Comparison of ENCODE assay signal across 9 cellular contexts in the genomic region with DNA sequence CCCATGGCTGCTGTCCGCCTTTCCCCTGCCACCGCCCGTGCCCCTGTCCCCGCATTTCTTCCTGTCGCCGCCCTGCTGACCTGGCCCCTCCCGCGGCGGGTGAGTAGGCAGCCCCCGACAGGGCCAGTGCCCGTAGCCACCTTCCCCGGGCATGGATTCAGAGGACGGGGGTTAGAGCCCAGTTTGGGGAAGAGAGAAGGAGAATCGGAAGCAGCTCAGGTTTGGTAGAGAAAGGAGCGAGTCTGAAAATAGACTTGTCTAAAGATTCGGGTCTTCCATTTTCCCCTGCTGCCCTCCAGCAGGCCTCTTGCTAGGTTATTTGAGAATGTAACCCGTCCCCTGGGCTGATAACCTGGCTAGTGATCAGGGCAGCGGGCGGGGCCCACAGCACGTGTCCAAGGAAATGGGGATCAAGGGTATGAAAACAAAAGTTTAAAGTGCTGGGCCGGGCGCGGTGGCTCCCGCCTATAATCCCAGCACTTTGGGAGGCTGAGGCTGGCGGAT. TPM values are rescaled to one million over a fixed set of nuclear protein-coding genes. Genes with fewer than 3 reads are reported as not detected.
DNase-seq lines count a peak whose midpoint lies in the region; ATAC-seq and TF ChIP-seq lines count a peak whose summit lies in the region.
"Had no signal": no experiment of that assay in that cellular context is flagged by ENCODE, and none has a peak within 500 bp of the region (broad histone marks: within the 10 kb centered on the region; RNA-seq: fewer than 3 reads in every experiment).

No MANE protein-coding gene starts in this region.

- no peaks in the 10 kb centered on the region for H3K36me3 ChIP-seq in trophoblast cell (ENCODE audit: control insufficient read depth in 1 of 2, insufficient read depth in 2 of 2, low read length in 2 of 2)
- H3K36me3 ChIP-seq in ovary: no peaks in the 10 kb centered on the region
- H3K36me3 ChIP-seq: SJSA1 had no signal

- DNase-seq in DMS 273 (lab: John Stamatoyannopoulos, UW; ENCODE audit: unreplicated experiment) (peak; percentile 69), DMS 273 treated with DMSO at 0.1 percent for 48 hours (lab: John Stamatoyannopoulos, UW) (no peak), MV-4-11 (lab: John Stamatoyannopoulos, UW) (peak; percentile 1), dorsolateral prefrontal cortex (peak in 1 of 10 donors; percentile 34), trophoblast cell (peak; percentile 33 to 58), germinal center (ENCODE audit: low spot score) (no peak), ovary (no peak)

- H3K4me2 ChIP-seq in trophoblast cell (ENCODE audit: low read length): peak overlapping the region; percentile 71

- no peak overlapping the region for H2AFZ ChIP-seq in trophoblast cell (ENCODE audit: insufficient read depth, low read length, poor library complexity)

- peak overlapping the region; percentile 4 for H3K9ac ChIP-seq in trophoblast cell (ENCODE audit: low read length)

- intact Hi-C loops in dorsolateral prefrontal cortex (cut with DNase I): loop anchor here in 1 of 2 donors (2.0 kb wide), 1 partner anchor 18 kb away; the partner anchor contains the start of gene HCFC1R1
- intact Hi-C loops in ovary (cut with DNase I): no loop called here

- no peak for TF ChIP-seq POLR2A in ovary (IDR thresholded peaks at IDR 0.05)

- peak overlapping the region in 2 of 59 donors; percentile 18 for H3K27ac ChIP-seq in dorsolateral prefrontal cortex
- peak overlapping the region; percentile 31 for H3K27ac ChIP-seq in trophoblast cell (ENCODE audit: low read depth, low read length)
- no peak overlapping the region for H3K27ac ChIP-seq in ovary
- H3K27ac ChIP-seq: SJSA1 had no signal

- H3K27me3 ChIP-seq in dorsolateral prefrontal cortex (peaks cover 0 to 16% (median 0%) of the 10 kb centered on the region in 45 donors), trophoblast cell (ENCODE audit: insufficient read depth, low read length) (no peaks in the 10 kb centered on the region), ovary (peaks cover 8% of the 10 kb centered on the region)

- no peak overlapping the region for H4K12ac ChIP-seq in trophoblast cell (ENCODE audit: low read depth, low read length)

- H3K9me3 ChIP-seq in trophoblast cell (ENCODE audit: insufficient read depth, low read depth, low read length) (no peaks in the 10 kb centered on the region), ovary (no peaks in the 10 kb centered on the region)
- H3K9me3 ChIP-seq: SJSA1 had no signal

- H2BK120ac ChIP-seq in trophoblast cell (ENCODE audit: insufficient read depth, low read length, poor library complexity): no peak overlapping the region

- H2BK5ac ChIP-seq in trophoblast cell (ENCODE audit: low read depth, low read length, poor library complexity): peak overlapping the region; percentile 66

- H4K8ac ChIP-seq in trophoblast cell (ENCODE audit: low read depth, low read length): peak overlapping the region; percentile 52

- no peak overlapping the region for H3K23ac ChIP-seq in trophoblast cell (ENCODE audit: low read length)

- no peak overlapping the region for H2AK5ac ChIP-seq in trophoblast cell (ENCODE audit: low read length)

- WGBS in trophoblast cell (ENCODE audit: extremely low coverage, insufficient coverage, insufficient read length): no CpG with 5 or more reads among the region's 25 CpGs
- WGBS in ovary, 3 donors: 7 to 8% (median 8%) methylated on average over 20 to 25 of the region's 25 CpGs

- TF ChIP-seq EP300 in ovary (IDR thresholded peaks at IDR 0.05): no peak

- ATAC-seq in HG03097 (IDR thresholded peaks at IDR 0.05; ENCODE audit: low FRiP score, unreplicated experiment): no peak

- H3K79me1 ChIP-seq in trophoblast cell (ENCODE audit: low read length): peaks cover 27% of the 10 kb centered on the region

- peaks cover 4% of the 10 kb centered on the region for H3K79me2 ChIP-seq in trophoblast cell (ENCODE audit: control insufficient read depth, insufficient read depth, low read length, poor library complexity)

- peak overlapping the region in 52 of 59 donors; percentile 4 to 69 (median 43) for H3K4me3 ChIP-seq in dorsolateral prefrontal cortex
- H3K4me3 ChIP-seq in trophoblast cell (ENCODE audit: low read depth, low read length): peak overlapping the region; percentile 60
- H3K4me3 ChIP-seq in ovary: no peak overlapping the region
- H3K4me3 ChIP-seq: SJSA1 had no signal

- H3K4me1 ChIP-seq in trophoblast cell (ENCODE audit: control insufficient read depth in 1 of 2, insufficient read depth in 2 of 2, low read length in 2 of 2): peaks cover 24 to 34% of the 10 kb centered on the region in 2 experiments
- no peaks in the 10 kb centered on the region for H3K4me1 ChIP-seq in ovary (ENCODE audit: insufficient read depth)
- H3K4me1 ChIP-seq: SJSA1 had no signal

- H3K14ac ChIP-seq in trophoblast cell (ENCODE audit: low read length): no peak overlapping the region

- H4K91ac ChIP-seq in trophoblast cell (ENCODE audit: low read depth, low read length): peak overlapping the region; percentile 32

- H3K18ac ChIP-seq in trophoblast cell (ENCODE audit: low read length): no peak overlapping the region

- no peak overlapping the region for H3K4ac ChIP-seq in trophoblast cell (ENCODE audit: low read depth, low read length)

- H2BK12ac ChIP-seq in trophoblast cell (ENCODE audit: low read length): no peak overlapping the region

- no peak for TF ChIP-seq CTCF in dorsolateral prefrontal cortex (IDR thresholded peaks at IDR 0.05 in 54 of 56, conservative IDR thresholded peaks at IDR 0.05 in 2 of 56; ENCODE audit: low read depth in 1 of 56, partially characterized antibody in 56 of 56)
- no peak for TF ChIP-seq CTCF in ovary (IDR thresholded peaks at IDR 0.05)

RNA-seq across cellular contexts. Expression of gene CLDN9, which starts 7.9 kb away (rescaled TPM):
- total RNA-seq in dorsolateral prefrontal cortex: 10 to 100 TPM in 1 of 120 experiments, 1 to 10 TPM in 118, under 1 TPM in 1; 0.98 to 11.7 (median 3.4) TPM
- 0.40 and 0.62 TPM in 2 replicates for polyA plus RNA-seq in trophoblast cell (2013)
- under 1 TPM in 4 of 7 donors, not detected in 3; 0.11 to 0.24 (median 0.19) TPM for total RNA-seq in ovary
- not detected for polyA plus RNA-seq in ovary
- total RNA-seq: SJSA1 had no signal

RNA-seq across cellular contexts. Expression of gene CLDN6, which starts 13.2 kb away (rescaled TPM):
- total RNA-seq in dorsolateral prefrontal cortex: 1 to 10 TPM in 3 of 120 experiments, under 1 TPM in 24, not detected in 93; 0.28 to 1.5 (median 0.47) TPM
- 719 and 729 TPM in 2 replicates for polyA plus RNA-seq in trophoblast cell (2013)
- total RNA-seq in ovary: 1 to 10 TPM in 1 of 7 donors, not detected in 6; 1.8 TPM
- not detected for polyA plus RNA-seq in ovary
- total RNA-seq: SJSA1 had no signal

RNA-seq across cellular contexts. Expression of gene TNFRSF12A, which starts 15.3 kb away (rescaled TPM):
- total RNA-seq in dorsolateral prefrontal cortex (10 to 100 TPM in 3 of 120 experiments, 1 to 10 TPM in 105, under 1 TPM in 9, not detected in 3; 0.58 to 15.6 (median 3.2) TPM), ovary (10 to 100 TPM in 2 of 7 donors, 1 to 10 TPM in 5; 3.7 to 52.5 (median 8.6) TPM)
- 120 and 121 TPM in 2 replicates for polyA plus RNA-seq in trophoblast cell (2013)
- polyA plus RNA-seq in ovary: 1 to 10 TPM; 7.9 to 8.1 TPM

RNA-seq across cellular contexts. Expression of gene HCFC1R1, which starts 18.9 kb away (rescaled TPM):
- total RNA-seq in dorsolateral prefrontal cortex (100 to 1,000 TPM in 12 of 120 experiments, 10 to 100 TPM in 108; 50.9 to 124 (median 83.2) TPM), ovary (10 to 100 TPM; 15.9 to 73.1 (median 55.1) TPM)
- polyA plus RNA-seq in trophoblast cell (2013): 124 TPM in 2 replicates
- 10 to 100 TPM; 27.5 to 82.0 TPM for polyA plus RNA-seq in ovary

RNA-seq across cellular contexts. Expression of gene THOC6, which starts 19.0 kb away (rescaled TPM):
- total RNA-seq in dorsolateral prefrontal cortex: 10 to 100 TPM in 31 of 120 experiments, 1 to 10 TPM in 89; 4.3 to 13.3 (median 8.8) TPM
- polyA plus RNA-seq in trophoblast cell (2013): 26.2 and 26.7 TPM in 2 replicates
- total RNA-seq in ovary: 10 to 100 TPM in 6 of 7 donors, 1 to 10 TPM in 1; 6.7 to 21.0 (median 15.6) TPM
- 10 to 100 TPM in 1 of 2 donors, 1 to 10 TPM in 1; 3.5 to 14.3 TPM for polyA plus RNA-seq in ovary

Comparison
In these comparisons a context has a peak if more than half of its experiments do, and no peak if none do; other contexts are left out.
1. DNase-seq: peak in DMS 273 (single experiment), MV-4-11 (single experiment) and trophoblast cell (2 of 2); none in DMS 273 treated with DMSO at 0.1 percent for 48 hours (single experiment), germinal center (single experiment) and ovary (0 of 5).